22 cellular contexts compared by ENCODE assay signal in genomic region chr7:43039346-43039745, GRCh38.
A peak's percentile ranks its signal among the peaks of the same experiment; 100 is the strongest.
DNase-seq lines count a peak whose midpoint lies in the region; ATAC-seq and FAIRE-seq lines count a peak whose summit lies in the region.
"Had no signal": no experiment of that assay in that cellular context is flagged by ENCODE, and none has a peak within 500 bp of the region (broad histone marks: within the 10 kb centered on the region; RNA-seq: fewer than 3 reads in every experiment).

No MANE protein-coding gene starts in this region.

- no peak overlapping the region for H3K9ac ChIP-seq in SK-N-MC (ENCODE audit: insufficient read length)
- H3K9ac ChIP-seq: BLaER1 had no signal

- H3K27ac Mint-ChIP-seq in activated naive CD8-positive, alpha-beta T cell treated with anti-CD3 and anti-CD28 coated beads for 36 hours = no peak overlapping the region
- H3K27ac Mint-ChIP-seq: activated CD4-positive, alpha-beta memory T cell treated with anti-CD3 and anti-CD28 coated beads, Interleukin-2, amount 10 ng/mL, durations not matched to agents 7 days and 5 days; stimulated activated memory B cell treated with anti-CD40 and anti-IgM and Interleukin-4, amounts not matched to agents 10 μg/mL and 1 μg/mL and 100 μg/mL, for 72 hours had no signal

- no peak overlapping the region for H3K27ac ChIP-seq in SK-N-MC
- H3K27ac ChIP-seq: BLaER1, foreskin keratinocyte, testis had no signal

- H3K4me1 Mint-ChIP-seq in activated naive CD8-positive, alpha-beta T cell treated with anti-CD3 and anti-CD28 coated beads for 36 hours = no peaks in the 10 kb centered on the region
- H3K4me1 Mint-ChIP-seq: activated CD4-positive, alpha-beta memory T cell treated with anti-CD3 and anti-CD28 coated beads, Interleukin-2, amount 10 ng/mL, durations not matched to agents 7 days and 5 days; stimulated activated memory B cell treated with anti-CD40 and anti-IgM and Interleukin-4, amounts not matched to agents 10 μg/mL and 1 μg/mL and 100 μg/mL, for 72 hours had no signal

- H3K4me3 ChIP-seq in SK-N-MC = peak overlapping the region; percentile 5; the same call in 1 of the 2 replicates
- H3K4me3 ChIP-seq: BLaER1, lung, testis had no signal

- no peaks in the 10 kb centered on the region for H3K9me3 Mint-ChIP-seq in activated naive CD8-positive, alpha-beta T cell treated with anti-CD3 and anti-CD28 coated beads for 36 hours
- H3K9me3 Mint-ChIP-seq: stimulated activated memory B cell treated with anti-CD40 and anti-IgM and Interleukin-4, amounts not matched to agents 10 μg/mL and 1 μg/mL and 100 μg/mL, for 72 hours had no signal

- H3K36me3 Mint-ChIP-seq in activated naive CD8-positive, alpha-beta T cell treated with anti-CD3 and anti-CD28 coated beads for 36 hours = no peaks in the 10 kb centered on the region
- H3K36me3 Mint-ChIP-seq: stimulated activated memory B cell treated with anti-CD40 and anti-IgM and Interleukin-4, amounts not matched to agents 10 μg/mL and 1 μg/mL and 100 μg/mL, for 72 hours had no signal

- DNase-seq in GM04504 (ENCODE audit: low read depth) (peak; percentile 72), SK-N-MC (ENCODE audit: low read depth, low spot score) (peak; percentile 71), fibroblast of the conjunctiva (ENCODE audit: low read depth) (peak; percentile 32), urothelium cell line (ENCODE audit: low spot score) (no peak), AG08396 (ENCODE audit: low spot score) (no peak)
- DNase-seq in activated naive CD8-positive, alpha-beta T cell treated with anti-CD3 and anti-CD28 coated beads for 36 hours = no peak
- no peak for DNase-seq in stimulated activated naive CD8-positive, alpha-beta T cell treated with anti-CD3 and anti-CD28 coated beads, Interleukin-15, Interleukin-2, amounts not matched to agents 100 U/mL and 50 U/mL, for 24 hours
- DNase-seq: activated CD4-positive, alpha-beta memory T cell treated with anti-CD3 and anti-CD28 coated beads, Interleukin-2, amount 10 ng/mL, durations not matched to agents 7 days and 5 days; activated CD4-positive, CD25-positive, alpha-beta regulatory T cell; activated gamma-delta T cell treated with Interleukin-2 at 50 U/mL for 16 hours; dermis blood vessel endothelial cell; foreskin keratinocyte; hypothalamus; kidney glomerular epithelial cell; NCI-H774; stimulated activated CD4-positive, alpha-beta T cell treated with anti-CD3 and anti-CD28 coated beads, Interleukin-1b, Interleukin-23, amount 100 ng/mL, for 48 hours; testis had no signal

- no peaks in the 10 kb centered on the region for H3K9me3 ChIP-seq in SK-N-MC (ENCODE audit: low read depth, low read length)
- H3K9me3 ChIP-seq: testis had no signal

- H3K27me3 Mint-ChIP-seq in activated naive CD8-positive, alpha-beta T cell treated with anti-CD3 and anti-CD28 coated beads for 36 hours = peaks cover 16% of the 10 kb centered on the region

- ATAC-seq in stimulated activated naive CD8-positive, alpha-beta T cell treated with anti-CD3 and anti-CD28 coated beads, Interleukin-15, Interleukin-2, amounts not matched to agents 100 U/mL and 50 U/mL, for 24 hours = no peak
- ATAC-seq: foreskin keratinocyte; stimulated activated memory B cell treated with anti-CD40 and anti-IgM and Interleukin-4, amounts not matched to agents 10 μg/mL and 1 μg/mL and 100 μg/mL, for 72 hours had no signal

- peak; percentile 30 for FAIRE-seq in urothelium cell line (lab: Jason Lieb, UNC)
- FAIRE-seq: D721Med, endothelial cell of umbilical vein had no signal

- H3K36me3 ChIP-seq in SK-N-MC (ENCODE audit: insufficient read depth, low read length) = no peaks in the 10 kb centered on the region
- H3K36me3 ChIP-seq: BLaER1 had no signal

- H3K4me3 Mint-ChIP-seq in activated naive CD8-positive, alpha-beta T cell treated with anti-CD3 and anti-CD28 coated beads for 36 hours = no peak overlapping the region
- H3K4me3 Mint-ChIP-seq: activated CD4-positive, alpha-beta memory T cell treated with anti-CD3 and anti-CD28 coated beads, Interleukin-2, amount 10 ng/mL, durations not matched to agents 7 days and 5 days; stimulated activated memory B cell treated with anti-CD40 and anti-IgM and Interleukin-4, amounts not matched to agents 10 μg/mL and 1 μg/mL and 100 μg/mL, for 72 hours had no signal

Comparison
In these comparisons a context has a peak if more than half of its experiments do, and no peak if none do; other contexts are left out.
1. DNase-seq: peak in GM04504 (single experiment), SK-N-MC (single experiment) and fibroblast of the conjunctiva (single experiment); none in urothelium cell line (single experiment), activated naive CD8-positive, alpha-beta T cell treated with anti-CD3 and anti-CD28 coated beads for 36 hours (single experiment), AG08396 (single experiment) and stimulated activated naive CD8-positive, alpha-beta T cell treated with anti-CD3 and anti-CD28 coated beads, Interleukin-15, Interleukin-2, amounts not matched to agents 100 U/mL and 50 U/mL, for 24 hours (single experiment).